1 cellular context compared by ENCODE assay signal in the genomic region with DNA sequence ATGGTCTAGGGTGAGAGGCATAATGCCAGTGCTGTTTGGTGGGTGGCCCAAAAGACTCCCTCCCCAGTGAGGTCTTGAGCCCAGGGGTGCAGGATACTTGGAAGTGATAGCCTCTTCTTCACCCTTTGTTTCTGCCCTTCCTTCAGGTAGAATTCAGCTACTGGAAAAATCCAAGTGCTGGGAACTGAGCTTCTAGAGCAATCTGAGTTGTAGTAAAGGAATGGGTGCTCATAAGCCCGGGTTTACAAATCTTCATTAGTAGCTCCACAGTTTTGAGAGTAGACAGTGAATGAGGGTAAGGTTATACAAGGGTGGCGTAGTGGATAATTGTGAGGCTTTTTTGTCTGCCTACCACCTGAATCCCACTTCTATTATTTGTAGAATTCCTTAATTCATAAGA.
TF ChIP-seq lines count a peak whose summit lies in the region.

No MANE protein-coding gene starts in this region.

TF ChIP-seq in GM12878, 131 proteins besides CTCF, POLR2A, EP300 and RAD21:
- TF ChIP-seq ZBED1 (IDR thresholded peaks at IDR 0.05; ENCODE audit: borderline replicate concordance) (no peak), RCOR1 (conservative IDR thresholded peaks at IDR 0.05; ENCODE audit: low read depth, low read length) (no peak), POLR2AphosphoS5 (IDR thresholded peaks at IDR 0.05; ENCODE audit: low read length) (peak; percentile 77; the same call in 1 of the 2 replicates), YY1 (IDR thresholded peaks at IDR 0.05; ENCODE audit: low read depth, low read length) (no peak), NRF1 (conservative IDR thresholded peaks at IDR 0.05; ENCODE audit: low read depth, low read length) (no peak), BACH1 (IDR thresholded peaks at IDR 0.05; ENCODE audit: borderline replicate concordance) (0 out of 2 replicates have a peak, but pooled peaks have one; percentile 47), NBN (IDR thresholded peaks at IDR 0.05) (no peak), SMAD5 (IDR thresholded peaks at IDR 0.05; ENCODE audit: low read depth) (peak; percentile 20; the same call in 1 of the 2 replicates), JUND (IDR thresholded peaks at IDR 0.05; ENCODE audit: low read depth, low read length) (no peak), CBFB (IDR thresholded peaks at IDR 0.05; ENCODE audit: low read depth) (peak; percentile 25; the same call in 1 of the 2 replicates), ZNF687 (IDR thresholded peaks at IDR 0.05) (peak; percentile 15; the same call in 1 of the 2 replicates), RUNX3 (IDR thresholded peaks at IDR 0.05; ENCODE audit: low read length) (no peak), TARDBP (IDR thresholded peaks at IDR 0.05; ENCODE audit: borderline replicate concordance) (no peak), SUZ12 (IDR thresholded peaks at IDR 0.05; ENCODE audit: unreplicated experiment) (no peak), MTA2 (IDR thresholded peaks at IDR 0.05; ENCODE audit: low read depth) (0 out of 2 replicates have a peak, but pooled peaks have one; percentile 3), BCL11A (IDR thresholded peaks at IDR 0.05; ENCODE audit: low read depth, low read length) (no peak), YBX1 (IDR thresholded peaks at IDR 0.05) (no peak), SP1 (IDR thresholded peaks at IDR 0.05; ENCODE audit: low read depth, low read length) (no peak), TCF7 (IDR thresholded peaks at IDR 0.05; ENCODE audit: borderline replicate concordance) (no peak), NR2F1 (conservative IDR thresholded peaks at IDR 0.05) (no peak)
